8 cellular contexts compared by ENCODE assay signal in the genomic region with DNA sequence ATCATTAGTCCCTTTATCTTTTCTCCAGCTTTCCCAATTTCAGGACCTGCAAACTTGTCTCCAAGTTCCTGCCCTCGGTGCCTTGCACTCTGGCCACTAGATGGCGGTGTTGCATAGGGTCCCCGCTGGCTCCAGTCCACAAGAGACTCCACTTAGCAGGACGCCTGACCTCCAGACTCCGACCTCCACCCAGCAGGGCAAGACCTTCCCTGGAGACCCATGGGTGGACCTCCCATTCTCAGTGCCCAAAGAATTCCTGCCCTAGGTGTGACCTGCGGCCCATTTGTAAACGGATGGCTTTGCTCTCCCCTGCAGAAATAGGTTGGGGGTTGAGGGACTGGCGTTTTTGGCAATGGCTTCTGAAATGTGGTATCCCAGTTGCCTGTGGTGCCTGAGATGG.
DNase-seq lines count a peak whose midpoint lies in the region; ATAC-seq and TF ChIP-seq lines count a peak whose summit lies in the region.

No MANE protein-coding gene starts in this region.

- no peaks in the 10 kb centered on the region for H3K9me3 Mint-ChIP-seq in T-cell

- H3K4me3 ChIP-seq in GM12864 (ENCODE audit: low read depth, low read length) = no peak overlapping the region

- peaks cover 5 to 7% of the 10 kb centered on the region in 2 donors for H3K27me3 Mint-ChIP-seq in T-cell

- CTCF ChIA-PET in T-cell (lab: Charles Lee) = interaction anchor here (0.5 to 2.1 kb wide), 5 partner anchors 118 to 209 kb away, joined by 3 to 16 read pairs (median 6); no protein-coding TSS in a partner anchor

- peak; percentile 40 for DNase-seq in GM12864 (ENCODE audit: low read depth)
- peak; percentile 73 for DNase-seq in LoVo (ENCODE audit: low spot score)
- peak; percentile 10 to 79 (median 62) for DNase-seq in T-cell
- DNase-seq in activated naive CD8-positive, alpha-beta T cell treated with anti-CD3 and anti-CD28 coated beads, Interleukin-2, amount 50 U/mL, for 16 hours (ENCODE audit: low read depth, low spot score) = peak; percentile 45
- peak; percentile 92 for DNase-seq in cardiac septum (ENCODE audit: low spot score)
- DNase-seq in putamen (ENCODE audit: low spot score) = peak; percentile 79

- peak; percentile 93 for TF ChIP-seq CTCF in GM12864 (IDR thresholded peaks at IDR 0.05; ENCODE audit: low read depth, low read length, missing control alignments)

- intact Hi-C loops in cardiac septum (cut with DNase I) = loop anchor here (2.0 kb wide), 3 partner anchors 56 to 288 kb away; no protein-coding TSS in a partner anchor

- ATAC-seq in T-cell (replicated peaks in 1 of 4) = peak; percentile 52 to 75 (median 58)
- ATAC-seq in GM18517 (IDR thresholded peaks at IDR 0.05; ENCODE audit: unreplicated experiment) = no peak
- no peak for ATAC-seq in GM19455 (IDR thresholded peaks at IDR 0.05; ENCODE audit: unreplicated experiment)

- POLR2A ChIA-PET in T-cell (lab: Charles Lee) = no interaction called here

- H3K4me1 Mint-ChIP-seq in T-cell = no peaks in the 10 kb centered on the region

- H3K36me3 Mint-ChIP-seq in T-cell = no peaks in the 10 kb centered on the region

- no peak overlapping the region for H3K4me3 Mint-ChIP-seq in T-cell

- no peak overlapping the region for H3K27ac Mint-ChIP-seq in T-cell

Comparison
In these comparisons a context has a peak if more than half of its experiments do, and no peak if none do; other contexts are left out.
1. DNase-seq: peak in every context shown above with its lines; median percentile 92 in cardiac septum; 79 in putamen; 73 in LoVo; 62 in T-cell; 45 in activated naive CD8-positive, alpha-beta T cell treated with anti-CD3 and anti-CD28 coated beads, Interleukin-2, amount 50 U/mL, for 16 hours; 40 in GM12864.
2. ATAC-seq: peak in T-cell (4 of 4); none in GM18517 (single experiment) and GM19455 (single experiment).